In the genomic region with DNA sequence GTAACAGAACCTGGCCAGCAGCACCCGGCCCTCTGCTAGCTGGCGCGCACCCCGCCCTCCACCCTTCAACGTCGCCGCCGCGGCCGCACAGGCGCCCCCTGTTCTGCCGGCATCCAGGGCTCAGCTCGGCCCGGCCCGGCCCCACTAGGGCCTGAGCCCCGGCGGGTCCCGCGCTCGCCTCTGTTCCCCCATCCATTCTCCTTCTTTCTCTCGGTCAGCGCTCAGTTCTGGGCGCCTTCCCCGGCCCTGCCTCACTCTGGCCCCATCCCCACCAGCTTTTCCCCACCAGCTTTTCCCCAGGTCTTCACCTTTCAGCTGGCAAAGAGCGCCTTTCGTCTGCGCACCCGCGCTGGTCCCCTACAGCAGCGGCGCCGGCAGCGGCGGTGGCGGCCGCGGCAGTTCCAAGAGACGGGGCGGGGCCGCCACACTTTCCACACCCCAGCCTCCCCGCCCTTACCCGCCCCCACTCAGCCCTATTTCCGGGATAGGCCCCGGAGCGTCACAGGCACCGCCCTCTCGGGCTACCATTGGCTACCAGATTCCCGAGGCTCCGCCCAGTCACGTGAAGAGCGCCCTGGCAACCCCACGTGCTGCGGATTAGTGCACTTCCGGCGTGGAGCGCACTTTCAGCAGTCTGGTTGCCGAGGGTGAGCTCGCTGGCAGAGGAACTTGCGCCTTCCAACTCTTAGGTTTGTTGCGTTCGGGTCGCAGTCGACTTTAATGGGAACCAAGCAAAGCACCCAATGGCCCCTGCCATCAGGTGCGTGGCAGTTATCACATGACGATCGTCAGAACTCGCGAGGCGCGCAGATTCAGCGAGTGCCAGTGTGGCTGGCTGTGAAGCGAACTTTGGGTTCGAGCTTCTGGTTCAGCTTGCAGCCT, we compare ENCODE assay signal across 1 cellular context.
TF ChIP-seq lines count a peak whose summit lies in the region.

A gene (minus strand): TSS at position 403 of the 882 bp plus-strand sequence. CDS start 831 bp downstream, outside the sequence.

TF ChIP-seq in HepG2, 621 proteins besides CTCF, POLR2A, EP300 and RAD21 (continued from another document and continues in another):
- TF ChIP-seq, protein P1, sequence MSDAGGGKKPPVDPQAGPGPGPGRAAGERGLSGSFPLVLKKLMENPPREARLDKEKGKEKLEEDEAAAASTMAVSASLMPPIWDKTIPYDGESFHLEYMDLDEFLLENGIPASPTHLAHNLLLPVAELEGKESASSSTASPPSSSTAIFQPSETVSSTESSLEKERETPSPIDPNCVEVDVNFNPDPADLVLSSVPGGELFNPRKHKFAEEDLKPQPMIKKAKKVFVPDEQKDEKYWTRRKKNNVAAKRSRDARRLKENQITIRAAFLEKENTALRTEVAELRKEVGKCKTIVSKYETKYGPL (CRISPR knock-in tag; IDR thresholded peaks at IDR 0.05): peak; percentile 31; the same call in 1 of the 2 replicates
- TF ChIP-seq, protein P2, sequence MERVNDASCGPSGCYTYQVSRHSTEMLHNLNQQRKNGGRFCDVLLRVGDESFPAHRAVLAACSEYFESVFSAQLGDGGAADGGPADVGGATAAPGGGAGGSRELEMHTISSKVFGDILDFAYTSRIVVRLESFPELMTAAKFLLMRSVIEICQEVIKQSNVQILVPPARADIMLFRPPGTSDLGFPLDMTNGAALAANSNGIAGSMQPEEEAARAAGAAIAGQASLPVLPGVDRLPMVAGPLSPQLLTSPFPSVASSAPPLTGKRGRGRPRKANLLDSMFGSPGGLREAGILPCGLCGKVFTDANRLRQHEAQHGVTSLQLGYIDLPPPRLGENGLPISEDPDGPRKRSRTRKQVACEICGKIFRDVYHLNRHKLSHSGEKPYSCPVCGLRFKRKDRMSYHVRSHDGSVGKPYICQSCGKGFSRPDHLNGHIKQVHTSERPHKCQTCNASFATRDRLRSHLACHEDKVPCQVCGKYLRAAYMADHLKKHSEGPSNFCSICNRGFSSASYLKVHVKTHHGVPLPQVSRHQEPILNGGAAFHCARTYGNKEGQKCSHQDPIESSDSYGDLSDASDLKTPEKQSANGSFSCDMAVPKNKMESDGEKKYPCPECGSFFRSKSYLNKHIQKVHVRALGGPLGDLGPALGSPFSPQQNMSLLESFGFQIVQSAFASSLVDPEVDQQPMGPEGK (CRISPR knock-in tag; IDR thresholded peaks at IDR 0.05): peak; percentile 60; the same call in 1 of the 2 replicates
- no peak; the same call in 1 of the 2 replicates for TF ChIP-seq ZNF816 (CRISPR knock-in tag; IDR thresholded peaks at IDR 0.05; ENCODE audit: borderline replicate concordance)
- TF ChIP-seq, protein P3, sequence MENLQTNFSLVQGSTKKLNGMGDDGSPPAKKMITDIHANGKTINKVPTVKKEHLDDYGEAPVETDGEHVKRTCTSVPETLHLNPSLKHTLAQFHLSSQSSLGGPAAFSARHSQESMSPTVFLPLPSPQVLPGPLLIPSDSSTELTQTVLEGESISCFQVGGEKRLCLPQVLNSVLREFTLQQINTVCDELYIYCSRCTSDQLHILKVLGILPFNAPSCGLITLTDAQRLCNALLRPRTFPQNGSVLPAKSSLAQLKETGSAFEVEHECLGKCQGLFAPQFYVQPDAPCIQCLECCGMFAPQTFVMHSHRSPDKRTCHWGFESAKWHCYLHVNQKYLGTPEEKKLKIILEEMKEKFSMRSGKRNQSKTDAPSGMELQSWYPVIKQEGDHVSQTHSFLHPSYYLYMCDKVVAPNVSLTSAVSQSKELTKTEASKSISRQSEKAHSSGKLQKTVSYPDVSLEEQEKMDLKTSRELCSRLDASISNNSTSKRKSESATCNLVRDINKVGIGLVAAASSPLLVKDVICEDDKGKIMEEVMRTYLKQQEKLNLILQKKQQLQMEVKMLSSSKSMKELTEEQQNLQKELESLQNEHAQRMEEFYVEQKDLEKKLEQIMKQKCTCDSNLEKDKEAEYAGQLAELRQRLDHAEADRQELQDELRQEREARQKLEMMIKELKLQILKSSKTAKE (CRISPR knock-in tag; IDR thresholded peaks at IDR 0.05; ENCODE audit: borderline replicate concordance): no peak
- no peak for TF ChIP-seq ZNF878 (CRISPR knock-in tag; IDR thresholded peaks at IDR 0.05)
- no peak for TF ChIP-seq ZSCAN29 (CRISPR knock-in tag; conservative IDR thresholded peaks at IDR 0.05)
- TF ChIP-seq ISX (CRISPR knock-in tag; conservative IDR thresholded peaks at IDR 0.05): no peak
- TF ChIP-seq ZFP41 (CRISPR knock-in tag; IDR thresholded peaks at IDR 0.05; ENCODE audit: borderline replicate concordance): no peak
- no peak for TF ChIP-seq MZF1 (CRISPR knock-in tag; IDR thresholded peaks at IDR 0.05; ENCODE audit: borderline replicate concordance)
- TF ChIP-seq, protein P4, sequence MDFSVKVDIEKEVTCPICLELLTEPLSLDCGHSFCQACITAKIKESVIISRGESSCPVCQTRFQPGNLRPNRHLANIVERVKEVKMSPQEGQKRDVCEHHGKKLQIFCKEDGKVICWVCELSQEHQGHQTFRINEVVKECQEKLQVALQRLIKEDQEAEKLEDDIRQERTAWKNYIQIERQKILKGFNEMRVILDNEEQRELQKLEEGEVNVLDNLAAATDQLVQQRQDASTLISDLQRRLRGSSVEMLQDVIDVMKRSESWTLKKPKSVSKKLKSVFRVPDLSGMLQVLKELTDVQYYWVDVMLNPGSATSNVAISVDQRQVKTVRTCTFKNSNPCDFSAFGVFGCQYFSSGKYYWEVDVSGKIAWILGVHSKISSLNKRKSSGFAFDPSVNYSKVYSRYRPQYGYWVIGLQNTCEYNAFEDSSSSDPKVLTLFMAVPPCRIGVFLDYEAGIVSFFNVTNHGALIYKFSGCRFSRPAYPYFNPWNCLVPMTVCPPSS (IDR thresholded peaks at IDR 0.05): no peak
- TF ChIP-seq KDM5A (IDR thresholded peaks at IDR 0.05; ENCODE audit: borderline replicate concordance, low read length): no peak
- TF ChIP-seq ZNF547 (CRISPR knock-in tag; IDR thresholded peaks at IDR 0.05): 0 out of 2 replicates have a peak, but pooled peaks have one; percentile 18
- TF ChIP-seq ZBTB7B (CRISPR knock-in tag; IDR thresholded peaks at IDR 0.05): no peak
- no peak for TF ChIP-seq ZNF33A (CRISPR knock-in tag; IDR thresholded peaks at IDR 0.05; ENCODE audit: borderline replicate concordance)
- TF ChIP-seq ZNF451 (CRISPR knock-in tag; IDR thresholded peaks at IDR 0.05): 0 out of 2 replicates have a peak, but pooled peaks have one; percentile 32
- no peak for TF ChIP-seq ZSCAN20 (CRISPR knock-in tag; IDR thresholded peaks at IDR 0.05; ENCODE audit: borderline replicate concordance)
- TF ChIP-seq, protein P5, sequence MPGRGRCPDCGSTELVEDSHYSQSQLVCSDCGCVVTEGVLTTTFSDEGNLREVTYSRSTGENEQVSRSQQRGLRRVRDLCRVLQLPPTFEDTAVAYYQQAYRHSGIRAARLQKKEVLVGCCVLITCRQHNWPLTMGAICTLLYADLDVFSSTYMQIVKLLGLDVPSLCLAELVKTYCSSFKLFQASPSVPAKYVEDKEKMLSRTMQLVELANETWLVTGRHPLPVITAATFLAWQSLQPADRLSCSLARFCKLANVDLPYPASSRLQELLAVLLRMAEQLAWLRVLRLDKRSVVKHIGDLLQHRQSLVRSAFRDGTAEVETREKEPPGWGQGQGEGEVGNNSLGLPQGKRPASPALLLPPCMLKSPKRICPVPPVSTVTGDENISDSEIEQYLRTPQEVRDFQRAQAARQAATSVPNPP (CRISPR knock-in tag; IDR thresholded peaks at IDR 0.05): no peak
- TF ChIP-seq SPEN (CRISPR knock-in tag; IDR thresholded peaks at IDR 0.05; ENCODE audit: low read depth): 0 out of 2 replicates have a peak, but pooled peaks have one; percentile 25
- TF ChIP-seq, protein P6, sequence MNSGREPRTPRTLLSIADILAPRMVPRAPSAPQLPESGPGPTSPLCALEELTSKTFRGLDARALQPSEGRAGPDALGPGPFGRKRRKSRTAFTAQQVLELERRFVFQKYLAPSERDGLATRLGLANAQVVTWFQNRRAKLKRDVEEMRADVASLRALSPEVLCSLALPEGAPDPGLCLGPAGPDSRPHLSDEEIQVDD (CRISPR knock-in tag; IDR thresholded peaks at IDR 0.05; ENCODE audit: borderline replicate concordance): 0 out of 2 replicates have a peak, but pooled peaks have one; percentile 25
- TF ChIP-seq, protein P7, sequence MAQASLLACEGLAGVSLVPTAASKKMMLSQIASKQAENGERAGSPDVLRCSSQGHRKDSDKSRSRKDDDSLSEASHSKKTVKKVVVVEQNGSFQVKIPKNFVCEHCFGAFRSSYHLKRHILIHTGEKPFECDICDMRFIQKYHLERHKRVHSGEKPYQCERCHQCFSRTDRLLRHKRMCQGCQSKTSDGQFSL (CRISPR knock-in tag; IDR thresholded peaks at IDR 0.05): no peak
- TF ChIP-seq, protein P8, sequence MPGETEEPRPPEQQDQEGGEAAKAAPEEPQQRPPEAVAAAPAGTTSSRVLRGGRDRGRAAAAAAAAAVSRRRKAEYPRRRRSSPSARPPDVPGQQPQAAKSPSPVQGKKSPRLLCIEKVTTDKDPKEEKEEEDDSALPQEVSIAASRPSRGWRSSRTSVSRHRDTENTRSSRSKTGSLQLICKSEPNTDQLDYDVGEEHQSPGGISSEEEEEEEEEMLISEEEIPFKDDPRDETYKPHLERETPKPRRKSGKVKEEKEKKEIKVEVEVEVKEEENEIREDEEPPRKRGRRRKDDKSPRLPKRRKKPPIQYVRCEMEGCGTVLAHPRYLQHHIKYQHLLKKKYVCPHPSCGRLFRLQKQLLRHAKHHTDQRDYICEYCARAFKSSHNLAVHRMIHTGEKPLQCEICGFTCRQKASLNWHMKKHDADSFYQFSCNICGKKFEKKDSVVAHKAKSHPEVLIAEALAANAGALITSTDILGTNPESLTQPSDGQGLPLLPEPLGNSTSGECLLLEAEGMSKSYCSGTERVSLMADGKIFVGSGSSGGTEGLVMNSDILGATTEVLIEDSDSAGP (CRISPR knock-in tag; IDR thresholded peaks at IDR 0.05; ENCODE audit: borderline replicate concordance): peak; percentile 88
- no peak for TF ChIP-seq AKAP8 (CRISPR knock-in tag; IDR thresholded peaks at IDR 0.05)
- TF ChIP-seq SRY (CRISPR knock-in tag; IDR thresholded peaks at IDR 0.05): peak; percentile 56; the same call in 1 of the 2 replicates
- 0 out of 2 replicates have a peak, but pooled peaks have one; percentile 61 for TF ChIP-seq NFKB2 (CRISPR knock-in tag; IDR thresholded peaks at IDR 0.05; ENCODE audit: borderline replicate concordance)
- no peak; the same call in 1 of the 2 replicates for TF ChIP-seq ZNF12 (CRISPR knock-in tag; IDR thresholded peaks at IDR 0.05)
- TF ChIP-seq, protein P9, sequence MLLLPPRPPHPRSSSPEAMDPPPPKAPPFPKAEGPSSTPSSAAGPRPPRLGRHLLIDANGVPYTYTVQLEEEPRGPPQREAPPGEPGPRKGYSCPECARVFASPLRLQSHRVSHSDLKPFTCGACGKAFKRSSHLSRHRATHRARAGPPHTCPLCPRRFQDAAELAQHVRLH (CRISPR knock-in tag; IDR thresholded peaks at IDR 0.05; ENCODE audit: borderline replicate concordance, low read depth): peak; percentile 64; the same call in 1 of the 2 replicates
- TF ChIP-seq, protein P10, sequence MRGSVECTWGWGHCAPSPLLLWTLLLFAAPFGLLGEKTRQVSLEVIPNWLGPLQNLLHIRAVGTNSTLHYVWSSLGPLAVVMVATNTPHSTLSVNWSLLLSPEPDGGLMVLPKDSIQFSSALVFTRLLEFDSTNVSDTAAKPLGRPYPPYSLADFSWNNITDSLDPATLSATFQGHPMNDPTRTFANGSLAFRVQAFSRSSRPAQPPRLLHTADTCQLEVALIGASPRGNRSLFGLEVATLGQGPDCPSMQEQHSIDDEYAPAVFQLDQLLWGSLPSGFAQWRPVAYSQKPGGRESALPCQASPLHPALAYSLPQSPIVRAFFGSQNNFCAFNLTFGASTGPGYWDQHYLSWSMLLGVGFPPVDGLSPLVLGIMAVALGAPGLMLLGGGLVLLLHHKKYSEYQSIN (CRISPR knock-in tag; IDR thresholded peaks at IDR 0.05; ENCODE audit: borderline replicate concordance): no peak
- TF ChIP-seq ARNT (IDR thresholded peaks at IDR 0.05): no peak
- TF ChIP-seq, protein P11, sequence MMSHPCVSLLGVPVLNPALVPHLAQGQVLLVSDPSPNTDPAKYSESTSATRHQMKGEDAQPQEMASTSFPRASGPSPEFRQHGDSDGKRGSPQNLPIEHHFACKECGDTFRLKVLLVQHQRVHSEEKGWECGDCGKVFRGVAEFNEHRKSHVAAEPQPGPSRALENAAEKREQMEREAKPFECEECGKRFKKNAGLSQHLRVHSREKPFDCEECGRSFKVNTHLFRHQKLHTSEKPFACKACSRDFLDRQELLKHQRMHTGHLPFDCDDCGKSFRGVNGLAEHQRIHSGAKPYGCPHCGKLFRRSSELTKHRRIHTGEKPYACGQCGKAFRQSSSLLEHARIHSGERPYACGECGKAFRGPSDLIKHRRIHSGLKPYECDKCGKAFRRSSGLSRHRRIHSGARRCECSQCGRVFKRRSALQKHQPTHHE (CRISPR knock-in tag; IDR thresholded peaks at IDR 0.05; ENCODE audit: borderline replicate concordance): 0 out of 2 replicates have a peak, but pooled peaks have one; percentile 25
- TF ChIP-seq, protein P12, sequence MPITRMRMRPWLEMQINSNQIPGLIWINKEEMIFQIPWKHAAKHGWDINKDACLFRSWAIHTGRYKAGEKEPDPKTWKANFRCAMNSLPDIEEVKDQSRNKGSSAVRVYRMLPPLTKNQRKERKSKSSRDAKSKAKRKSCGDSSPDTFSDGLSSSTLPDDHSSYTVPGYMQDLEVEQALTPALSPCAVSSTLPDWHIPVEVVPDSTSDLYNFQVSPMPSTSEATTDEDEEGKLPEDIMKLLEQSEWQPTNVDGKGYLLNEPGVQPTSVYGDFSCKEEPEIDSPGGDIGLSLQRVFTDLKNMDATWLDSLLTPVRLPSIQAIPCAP (CRISPR knock-in tag; IDR thresholded peaks at IDR 0.05; ENCODE audit: low read depth): no peak
- TF ChIP-seq, protein P13, sequence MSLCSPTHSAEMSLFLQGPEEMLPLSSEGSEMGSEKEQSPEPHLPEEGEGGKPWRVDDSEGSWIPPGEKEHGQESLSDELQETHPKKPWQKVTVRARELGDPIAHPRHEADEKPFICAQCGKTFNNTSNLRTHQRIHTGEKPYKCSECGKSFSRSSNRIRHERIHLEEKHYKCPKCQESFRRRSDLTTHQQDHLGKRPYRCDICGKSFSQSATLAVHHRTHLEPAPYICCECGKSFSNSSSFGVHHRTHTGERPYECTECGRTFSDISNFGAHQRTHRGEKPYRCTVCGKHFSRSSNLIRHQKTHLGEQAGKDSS (CRISPR knock-in tag; IDR thresholded peaks at IDR 0.05; ENCODE audit: borderline replicate concordance, low read depth): no peak; the same call in 1 of the 2 replicates
- TF ChIP-seq NFRKB (IDR thresholded peaks at IDR 0.05): no peak
- no peak for TF ChIP-seq IKZF4 (CRISPR knock-in tag; IDR thresholded peaks at IDR 0.05; ENCODE audit: borderline replicate concordance, low read depth, not compliant biosample characterization)
- no peak for TF ChIP-seq HMGA1 (CRISPR knock-in tag; conservative IDR thresholded peaks at IDR 0.05)
- peak; percentile 63; the same call in 1 of the 2 replicates for TF ChIP-seq TOE1 (CRISPR knock-in tag; IDR thresholded peaks at IDR 0.05)
- TF ChIP-seq ZNF10 (CRISPR knock-in tag; IDR thresholded peaks at IDR 0.05; ENCODE audit: borderline replicate concordance, low read depth): no peak
- TF ChIP-seq SMAD1 (CRISPR knock-in tag; IDR thresholded peaks at IDR 0.05; ENCODE audit: borderline replicate concordance, low read depth): no peak
- TF ChIP-seq GPN1 (CRISPR knock-in tag; IDR thresholded peaks at IDR 0.05; ENCODE audit: borderline replicate concordance): no peak
- no peak for TF ChIP-seq ZNF724P (CRISPR knock-in tag; IDR thresholded peaks at IDR 0.05; ENCODE audit: borderline replicate concordance)
- TF ChIP-seq ZFP62 (CRISPR knock-in tag; IDR thresholded peaks at IDR 0.05): no peak
- TF ChIP-seq ZNF329 (CRISPR knock-in tag; IDR thresholded peaks at IDR 0.05; ENCODE audit: low read depth): peak; percentile 34; the same call in 1 of the 2 replicates
